ENCODE assay signal across 25 cellular contexts in genomic region chr2:23553561-23553960, GRCh38.
DNase-seq lines count a peak whose midpoint lies in the region; TF ChIP-seq lines count a peak whose summit lies in the region.
"Had no signal": no experiment of that assay in that cellular context is flagged by ENCODE, and none has a peak within 500 bp of the region (broad histone marks: within the 10 kb centered on the region; RNA-seq: fewer than 3 reads in every experiment).

No MANE protein-coding gene starts in this region.

- 80 to 94% methylated on average over 8 to 10 of the region's 10 CpGs for WGBS in testis, 2 donors
- WGBS in adrenal gland, 4 donors = 87 to 93% (median 93%) methylated on average over 10 of the region's 10 CpGs

- peaks cover 0 to 11% (median 0%) of the 10 kb centered on the region in 4 donors for H3K4me1 ChIP-seq in Peyer's patch
- H3K4me1 ChIP-seq in muscle layer of duodenum (ENCODE audit: control insufficient read depth in 1 of 2, insufficient read depth in 2 of 2, low read length in 2 of 2) = peaks cover 3 to 16% of the 10 kb centered on the region in 2 donors
- H3K4me1 ChIP-seq in testis = peaks cover 22% of the 10 kb centered on the region
- H3K4me1 ChIP-seq in adrenal gland (replicated peaks in 1 of 2) = peaks cover 7 to 24% of the 10 kb centered on the region in 2 donors

- no peak for TF ChIP-seq POLR2A in Peyer's patch (IDR thresholded peaks at IDR 0.05)
- TF ChIP-seq POLR2A in testis (IDR thresholded peaks at IDR 0.05) = no peak
- TF ChIP-seq POLR2A in adrenal gland (IDR thresholded peaks at IDR 0.05) = no peak

- H3K4me3 ChIP-seq in Peyer's patch (no peak overlapping the region), coronary artery (no peak overlapping the region), muscle layer of duodenum (ENCODE audit: low read depth in 1 of 2, low read length in 2 of 2) (no peak overlapping the region), testis (no peak overlapping the region), adrenal gland (no peak overlapping the region)
- H3K4me3 ChIP-seq: SK-N-MC had no signal

- no peaks in the 10 kb centered on the region for H3K36me3 Mint-ChIP-seq in HFFc6 (ENCODE audit: low read depth)
- H3K36me3 Mint-ChIP-seq: activated naive CD8-positive, alpha-beta T cell treated with anti-CD3 and anti-CD28 coated beads for 36 hours; immature natural killer cell had no signal

- H3K27me3 ChIP-seq in Peyer's patch (no peaks in the 10 kb centered on the region), muscle layer of duodenum (ENCODE audit: low read depth, low read length) (no peaks in the 10 kb centered on the region), testis (no peaks in the 10 kb centered on the region), adrenal gland (no peaks in the 10 kb centered on the region)

- no peak overlapping the region for H3K27ac Mint-ChIP-seq in HFFc6
- H3K27ac Mint-ChIP-seq: activated B cell treated with CpG ODN at 0.5 μM for 24 hours; activated CD4-positive, alpha-beta T cell treated with anti-CD3 and anti-CD28 coated beads, Interleukin-2, amount 10 ng/mL, durations not matched to agents 7 days and 5 days; activated naive CD8-positive, alpha-beta T cell treated with anti-CD3 and anti-CD28 coated beads for 36 hours; activated T-cell treated with anti-CD3 and anti-CD28 coated beads, Interleukin-2, amount 50 U/mL, for 24 hours; CD4-positive, alpha-beta T cell; immature natural killer cell had no signal

- peaks cover 8% of the 10 kb centered on the region for H3K4me1 Mint-ChIP-seq in HFFc6 (ENCODE audit: low read depth)
- H3K4me1 Mint-ChIP-seq: activated B cell treated with CpG ODN at 0.5 μM for 24 hours, immature natural killer cell had no signal

- H3K4me3 Mint-ChIP-seq in HFFc6 = no peak overlapping the region
- H3K4me3 Mint-ChIP-seq: activated B cell treated with CpG ODN at 0.5 μM for 24 hours; activated CD4-positive, alpha-beta T cell treated with anti-CD3 and anti-CD28 coated beads, Interleukin-2, amount 10 ng/mL, durations not matched to agents 7 days and 5 days; activated naive CD8-positive, alpha-beta T cell treated with anti-CD3 and anti-CD28 coated beads for 36 hours; activated T-cell treated with anti-CD3 and anti-CD28 coated beads, Interleukin-2, amount 50 U/mL, for 24 hours; CD4-positive, alpha-beta T cell; immature natural killer cell had no signal

- H3K9me3 ChIP-seq in Peyer's patch = no peaks in the 10 kb centered on the region
- H3K9me3 ChIP-seq in muscle layer of duodenum (ENCODE audit: control insufficient read depth in 1 of 2, low read length in 2 of 2) = no peaks in the 10 kb centered on the region
- no peaks in the 10 kb centered on the region for H3K9me3 ChIP-seq in testis
- no peaks in the 10 kb centered on the region for H3K9me3 ChIP-seq in adrenal gland (replicated peaks in 1 of 3)

- intact Hi-C loops in testis (cut with DNase I; ENCODE audit: low total_unique reads) = no loop called here
- intact Hi-C loops in adrenal gland (cut with DNase I) = no loop called here

- H3K9me3 Mint-ChIP-seq in HFFc6 = no peaks in the 10 kb centered on the region
- H3K9me3 Mint-ChIP-seq: activated B cell treated with CpG ODN at 0.5 μM for 24 hours; activated CD4-positive, alpha-beta T cell treated with anti-CD3 and anti-CD28 coated beads, Interleukin-2, amount 10 ng/mL, durations not matched to agents 7 days and 5 days; activated naive CD8-positive, alpha-beta T cell treated with anti-CD3 and anti-CD28 coated beads for 36 hours; activated T-cell treated with anti-CD3 and anti-CD28 coated beads, Interleukin-2, amount 50 U/mL, for 24 hours; CD4-positive, alpha-beta T cell; immature natural killer cell had no signal

- H3K27ac ChIP-seq in Peyer's patch (peak overlapping the region; percentile 32 to 64 (median 55)), coronary artery (peak overlapping the region; percentile 23 to 71), muscle layer of duodenum (ENCODE audit: low read length) (peak overlapping the region; percentile 21), testis (peak overlapping the region; percentile 53 to 83), adrenal gland (peak overlapping the region in 2 of 5 donors; percentile 67 to 69)
- H3K27ac ChIP-seq: SK-N-MC had no signal

- H3K36me3 ChIP-seq in Peyer's patch (no peaks in the 10 kb centered on the region), muscle layer of duodenum (ENCODE audit: control insufficient read depth in 1 of 2, insufficient read depth in 2 of 2, low read length in 2 of 2) (no peaks in the 10 kb centered on the region), testis (ENCODE audit: low read depth, missing control alignments) (no peaks in the 10 kb centered on the region), adrenal gland (replicated peaks in 1 of 2) (no peaks in the 10 kb centered on the region)

- H3K27me3 Mint-ChIP-seq in HFFc6 (ENCODE audit: insufficient read depth) = no peaks in the 10 kb centered on the region; the same call in none of the 2 replicates
- H3K27me3 Mint-ChIP-seq: activated B cell treated with CpG ODN at 0.5 μM for 24 hours; activated CD4-positive, alpha-beta T cell treated with anti-CD3 and anti-CD28 coated beads, Interleukin-2, amount 10 ng/mL, durations not matched to agents 7 days and 5 days; activated naive CD8-positive, alpha-beta T cell treated with anti-CD3 and anti-CD28 coated beads for 36 hours; activated T-cell treated with anti-CD3 and anti-CD28 coated beads, Interleukin-2, amount 50 U/mL, for 24 hours; CD4-positive, alpha-beta T cell had no signal

- no peak for TF ChIP-seq CTCF in Peyer's patch (IDR thresholded peaks at IDR 0.05)
- TF ChIP-seq CTCF in coronary artery (IDR thresholded peaks at IDR 0.05) = no peak
- no peak for TF ChIP-seq CTCF in testis (IDR thresholded peaks at IDR 0.05)
- no peak for TF ChIP-seq CTCF in adrenal gland (IDR thresholded peaks at IDR 0.05)
- no peak for TF ChIP-seq CTCF in HFFc6 (IDR thresholded peaks at IDR 0.05)

- DNase-seq in Peyer's patch = no peak
- no peak for DNase-seq in coronary artery (ENCODE audit: low spot score)
- DNase-seq in testis = no peak
- no peak for DNase-seq in adrenal gland
- DNase-seq in retina = no peak
- no peak for DNase-seq in HFFc6
- no peak for DNase-seq in GOT3 (lab: John Stamatoyannopoulos, UW)
- DNase-seq: activated B cell treated with CpG ODN at 0.5 μM for 24 hours; activated CD4-positive, alpha-beta T cell treated with anti-CD3 and anti-CD28 coated beads, Interleukin-2, amount 10 ng/mL, durations not matched to agents 7 days and 5 days; activated gamma-delta T cell; activated naive CD8-positive, alpha-beta T cell treated with anti-CD3 and anti-CD28 coated beads for 36 hours; activated T-cell treated with anti-CD3 and anti-CD28 coated beads, Interleukin-2, amount 50 U/mL, for 24 hours; CD4-positive, alpha-beta T cell; central memory CD4-positive, alpha-beta T cell; dermis blood vessel endothelial cell; immature natural killer cell; NCI-H1092 treated with DMSO at 0.1 percent for 48 hours; NCI-H187; NCI-H2171 treated with DMSO at 0.1 percent for 48 hours; NCI-H510A; posterior cingulate gyrus; stimulated activated CD4-positive, alpha-beta T cell treated with anti-CD3 and anti-CD28 coated beads, Interleukin-4, amount 100 ng/mL, for 24 hours; T-helper 1 cell had no signal
